ENCODE assay signal across 17 cellular contexts in the genomic region with DNA sequence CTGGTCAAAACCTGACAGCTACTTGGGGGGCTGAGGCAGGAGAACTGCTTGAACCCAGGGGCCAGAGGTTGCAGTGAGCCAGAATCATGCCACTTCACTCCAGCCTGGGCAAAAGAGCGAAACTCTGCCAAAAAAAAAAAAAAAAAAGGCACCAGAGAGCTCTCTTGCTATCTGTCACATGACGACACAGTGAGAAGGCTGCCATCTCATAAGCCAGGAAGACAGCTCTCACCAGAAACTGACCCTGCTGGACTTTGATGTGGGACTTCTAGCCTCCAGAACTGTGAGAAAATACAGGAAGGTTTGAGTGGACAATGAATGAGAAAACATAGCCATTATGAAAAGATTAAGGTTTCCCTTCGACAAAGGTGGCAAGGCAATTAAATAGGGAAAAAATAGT.
"Had no signal": no experiment of that assay in that cellular context is flagged by ENCODE, and none has a peak within 500 bp of the region (broad histone marks: within the 10 kb centered on the region; RNA-seq: fewer than 3 reads in every experiment).

No MANE protein-coding gene starts in this region.

- ATAC-seq: activated CD8-positive, alpha-beta memory T cell treated with anti-CD3 and anti-CD28 coated beads, Interleukin-2, amount 10 ng/mL, durations not matched to agents 7 days and 5 days; foreskin keratinocyte; stimulated activated naive CD8-positive, alpha-beta T cell treated with anti-CD3 and anti-CD28 coated beads, Interleukin-15, amount 100 ng/mL, for 72 hours; T-cell had no signal

- H3K36me3 ChIP-seq: upper lobe of left lung had no signal

- H3K9me3 ChIP-seq: psoas muscle, SK-N-SH, upper lobe of left lung had no signal

- H3K27ac ChIP-seq: psoas muscle, upper lobe of left lung had no signal

- H3K4me3 ChIP-seq: psoas muscle, upper lobe of left lung had no signal

- DNase-seq: activated CD4-positive, alpha-beta T cell treated with anti-CD3 and anti-CD28 coated beads for 1 hour; activated CD4-positive, alpha-beta T cell treated with anti-CD3 and anti-CD28 coated beads, Interleukin-2, amount 50 U/mL, for 48 hours; activated CD8-positive, alpha-beta memory T cell treated with anti-CD3 and anti-CD28 coated beads, Interleukin-2, amount 10 ng/mL, durations not matched to agents 7 days and 5 days; activated naive CD4-positive, alpha-beta T cell treated with anti-CD3 and anti-CD28 coated beads, Interleukin-2, amount 10 ng/mL, durations not matched to agents 7 days and 5 days; activated T-cell treated with anti-CD3 and anti-CD28 coated beads, Interleukin-2, amount 50 U/mL, for 1 hour; amniotic stem cell; cortex of kidney; effector CD4-positive, alpha-beta T cell; foreskin keratinocyte; islet precursor cell; psoas muscle; SK-N-SH; stimulated activated CD4-positive, alpha-beta T cell treated with anti-CD3 and anti-CD28 coated beads, Interleukin-1b, Interleukin-23, amount 100 ng/mL, for 48 hours; stimulated activated naive CD8-positive, alpha-beta T cell treated with anti-CD3 and anti-CD28 coated beads, Interleukin-15, amount 100 ng/mL, for 72 hours; T-cell; T1000 had no signal

- H3K27me3 ChIP-seq: foreskin keratinocyte, upper lobe of left lung had no signal
